Comparison of ENCODE assay signal across 1 cellular context in genomic region chr4:38868055-38868965, GRCh38.
TF ChIP-seq lines count a peak whose summit lies in the region.

No MANE protein-coding gene starts in this region.

TF ChIP-seq in HepG2, 621 proteins besides CTCF, POLR2A, EP300 and RAD21 (continued from another document and continues in another):
- TF ChIP-seq SP1 (IDR thresholded peaks at IDR 0.05) (no peak), SP1 (CRISPR knock-in tag; IDR thresholded peaks at IDR 0.05) (peak; percentile 5; the same call in 1 of the 2 replicates), ZNF232 (CRISPR knock-in tag; IDR thresholded peaks at IDR 0.05; ENCODE audit: borderline replicate concordance) (peak; percentile 85), ARNT2 (CRISPR knock-in tag; IDR thresholded peaks at IDR 0.05; ENCODE audit: low read depth) (no peak; the same call in 1 of the 2 replicates), ZNF772 (CRISPR knock-in tag; IDR thresholded peaks at IDR 0.05) (no peak), ZMAT3 (CRISPR knock-in tag; conservative IDR thresholded peaks at IDR 0.05) (no peak), PATZ1 (CRISPR knock-in tag; IDR thresholded peaks at IDR 0.05) (no peak; the same call in 1 of the 2 replicates), ELF1 (CRISPR knock-in tag; IDR thresholded peaks at IDR 0.05) (no peak), HOXA5 (CRISPR knock-in tag; IDR thresholded peaks at IDR 0.05) (no peak), TCF12 (IDR thresholded peaks at IDR 0.05) (no peak), TCF12 (CRISPR knock-in tag; IDR thresholded peaks at IDR 0.05) (no peak), EZH2 (conservative IDR thresholded peaks at IDR 0.05; ENCODE audit: low read depth, low read length) (no peak), ZNF296 (CRISPR knock-in tag; conservative IDR thresholded peaks at IDR 0.05) (no peak), DNMT1 (CRISPR knock-in tag; IDR thresholded peaks at IDR 0.05) (no peak), NCOA1 (CRISPR knock-in tag; IDR thresholded peaks at IDR 0.05) (no peak), AKAP8 (CRISPR knock-in tag; IDR thresholded peaks at IDR 0.05) (0 out of 2 replicates have a peak, but pooled peaks have one; percentile 18), HNF1A (IDR thresholded peaks at IDR 0.05; ENCODE audit: low read depth) (no peak), HNF1A (CRISPR knock-in tag; IDR thresholded peaks at IDR 0.05; ENCODE audit: borderline replicate concordance) (peak; percentile 44; the same call in 1 of the 2 replicates), ZNF256 (CRISPR knock-in tag; conservative IDR thresholded peaks at IDR 0.05) (0 out of 2 replicates have a peak, but pooled peaks have one; percentile 27), TMF1 (CRISPR knock-in tag; IDR thresholded peaks at IDR 0.05; ENCODE audit: low read depth) (no peak), RXRA (CRISPR knock-in tag; IDR thresholded peaks at IDR 0.05) (peak; percentile 55; the same call in 1 of the 2 replicates), CCAR2 (optimal IDR thresholded peaks at IDR 0.05; ENCODE audit: low read depth, low read length) (no peak), ASH2L (IDR thresholded peaks at IDR 0.05; ENCODE audit: insufficient read length, low read depth, low read length) (no peak), ZNF878 (CRISPR knock-in tag; IDR thresholded peaks at IDR 0.05) (0 out of 2 replicates have a peak, but pooled peaks have one; percentile 39), HOXA3 (CRISPR knock-in tag; IDR thresholded peaks at IDR 0.05) (peak; percentile 11; the same call in 1 of the 2 replicates), AGO1 (IDR thresholded peaks at IDR 0.05; ENCODE audit: low read depth, low read length, poor library complexity, severe bottlenecking) (peak; percentile 28), ZNF451 (CRISPR knock-in tag; IDR thresholded peaks at IDR 0.05) (peak; percentile 45; the same call in 1 of the 2 replicates), ESRRA (CRISPR knock-in tag; IDR thresholded peaks at IDR 0.05; ENCODE audit: low read depth) (no peak), SRF (IDR thresholded peaks at IDR 0.05; ENCODE audit: low read depth, low read length) (no peak), KDM6A (CRISPR knock-in tag; IDR thresholded peaks at IDR 0.05; ENCODE audit: low read depth) (no peak), NR2F1 (CRISPR knock-in tag; IDR thresholded peaks at IDR 0.05) (peak; percentile 53 to 58), FOSL1 (CRISPR knock-in tag; IDR thresholded peaks at IDR 0.05; ENCODE audit: borderline replicate concordance) (no peak), BRD4 (CRISPR knock-in tag; IDR thresholded peaks at IDR 0.05) (no peak), POLR2AphosphoS5 (IDR thresholded peaks at IDR 0.05; ENCODE audit: low read depth, low read length) (no peak; the same call in 1 of the 2 replicates), ZFP1 (CRISPR knock-in tag; IDR thresholded peaks at IDR 0.05) (no peak), ZNF557 (CRISPR knock-in tag; IDR thresholded peaks at IDR 0.05) (no peak), LRRFIP1 (CRISPR knock-in tag; conservative IDR thresholded peaks at IDR 0.05) (no peak), ZNF607 (CRISPR knock-in tag; IDR thresholded peaks at IDR 0.05; ENCODE audit: borderline replicate concordance) (peak; percentile 56; the same call in 1 of the 2 replicates), TAF1 (CRISPR knock-in tag; IDR thresholded peaks at IDR 0.05) (peak; percentile 52; the same call in 1 of the 2 replicates), MAX (IDR thresholded peaks at IDR 0.05) (peak; percentile 60; the same call in 1 of the 2 replicates), CREB1 (IDR thresholded peaks at IDR 0.05) (no peak), CREB1 (CRISPR knock-in tag; IDR thresholded peaks at IDR 0.05) (no peak), ZNF746 (CRISPR knock-in tag; IDR thresholded peaks at IDR 0.05) (no peak), ZNF513 (CRISPR knock-in tag; conservative IDR thresholded peaks at IDR 0.05) (no peak), ZNF263 (CRISPR knock-in tag; IDR thresholded peaks at IDR 0.05) (0 out of 2 replicates have a peak, but pooled peaks have one; percentile 52), KDM5B (CRISPR knock-in tag; IDR thresholded peaks at IDR 0.05; ENCODE audit: borderline replicate concordance) (peak; percentile 68; the same call in 1 of the 2 replicates), PRPF4 (IDR thresholded peaks at IDR 0.05; ENCODE audit: low read depth, low read length, poor library complexity, severe bottlenecking) (no peak), ZNF143 (CRISPR knock-in tag; IDR thresholded peaks at IDR 0.05) (0 out of 2 replicates have a peak, but pooled peaks have one; percentile 18), FOXO1 (CRISPR knock-in tag; IDR thresholded peaks at IDR 0.05) (no peak), MEIS2 (CRISPR knock-in tag; IDR thresholded peaks at IDR 0.05) (peak; percentile 33; the same call in 1 of the 2 replicates), MAF1 (CRISPR knock-in tag; IDR thresholded peaks at IDR 0.05; ENCODE audit: borderline replicate concordance) (peak; percentile 55; the same call in 1 of the 2 replicates), SMAD9 (CRISPR knock-in tag; IDR thresholded peaks at IDR 0.05) (no peak), NCOA2 (CRISPR knock-in tag; IDR thresholded peaks at IDR 0.05) (no peak), NFE2L2 (IDR thresholded peaks at IDR 0.05; ENCODE audit: low read length) (no peak), THAP7 (CRISPR knock-in tag; IDR thresholded peaks at IDR 0.05) (no peak), CEBPG (CRISPR knock-in tag; IDR thresholded peaks at IDR 0.05) (no peak), ZNF605 (CRISPR knock-in tag; IDR thresholded peaks at IDR 0.05) (0 out of 2 replicates have a peak, but pooled peaks have one; percentile 29), LCORL (IDR thresholded peaks at IDR 0.05) (no peak), LCORL (CRISPR knock-in tag; IDR thresholded peaks at IDR 0.05) (no peak), STAT5B (CRISPR knock-in tag; IDR thresholded peaks at IDR 0.05) (no peak), NFYB (CRISPR knock-in tag; IDR thresholded peaks at IDR 0.05) (no peak), CAMTA2 (CRISPR knock-in tag; IDR thresholded peaks at IDR 0.05; ENCODE audit: borderline replicate concordance) (no peak), FOXA3 (CRISPR knock-in tag; IDR thresholded peaks at IDR 0.05) (no peak), ZBTB42 (CRISPR knock-in tag; IDR thresholded peaks at IDR 0.05) (no peak), MAFF (IDR thresholded peaks at IDR 0.05; ENCODE audit: low read depth, low read length) (no peak), ZFP41 (CRISPR knock-in tag; IDR thresholded peaks at IDR 0.05; ENCODE audit: borderline replicate concordance) (no peak), MED13 (CRISPR knock-in tag; IDR thresholded peaks at IDR 0.05) (0 out of 2 replicates have a peak, but pooled peaks have one; percentile 47), FLYWCH1 (CRISPR knock-in tag; IDR thresholded peaks at IDR 0.05) (no peak), ZNF883 (CRISPR knock-in tag; IDR thresholded peaks at IDR 0.05; ENCODE audit: not compliant biosample characterization) (no peak), ZBTB7A (CRISPR knock-in tag; IDR thresholded peaks at IDR 0.05) (0 out of 2 replicates have a peak, but pooled peaks have one; percentile 33)
- TF ChIP-seq, protein P1, sequence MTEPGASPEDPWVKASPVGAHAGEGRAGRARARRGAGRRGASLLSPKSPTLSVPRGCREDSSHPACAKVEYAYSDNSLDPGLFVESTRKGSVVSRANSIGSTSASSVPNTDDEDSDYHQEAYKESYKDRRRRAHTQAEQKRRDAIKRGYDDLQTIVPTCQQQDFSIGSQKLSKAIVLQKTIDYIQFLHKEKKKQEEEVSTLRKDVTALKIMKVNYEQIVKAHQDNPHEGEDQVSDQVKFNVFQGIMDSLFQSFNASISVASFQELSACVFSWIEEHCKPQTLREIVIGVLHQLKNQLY (CRISPR knock-in tag; IDR thresholded peaks at IDR 0.05), result no peak
- TF ChIP-seq, protein P2, sequence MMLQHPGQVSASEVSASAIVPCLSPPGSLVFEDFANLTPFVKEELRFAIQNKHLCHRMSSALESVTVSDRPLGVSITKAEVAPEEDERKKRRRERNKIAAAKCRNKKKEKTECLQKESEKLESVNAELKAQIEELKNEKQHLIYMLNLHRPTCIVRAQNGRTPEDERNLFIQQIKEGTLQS (CRISPR knock-in tag; IDR thresholded peaks at IDR 0.05), result no peak
- TF ChIP-seq, protein P3, sequence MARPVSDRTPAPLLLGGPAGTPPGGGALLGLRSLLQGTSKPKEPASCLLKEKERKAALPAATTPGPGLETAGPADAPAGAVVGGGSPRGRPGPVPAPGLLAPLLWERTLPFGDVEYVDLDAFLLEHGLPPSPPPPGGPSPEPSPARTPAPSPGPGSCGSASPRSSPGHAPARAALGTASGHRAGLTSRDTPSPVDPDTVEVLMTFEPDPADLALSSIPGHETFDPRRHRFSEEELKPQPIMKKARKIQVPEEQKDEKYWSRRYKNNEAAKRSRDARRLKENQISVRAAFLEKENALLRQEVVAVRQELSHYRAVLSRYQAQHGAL (CRISPR knock-in tag; IDR thresholded peaks at IDR 0.05; ENCODE audit: not compliant biosample characterization), result no peak
